ENCODE assay signal across 24 cellular contexts in the genomic region with DNA sequence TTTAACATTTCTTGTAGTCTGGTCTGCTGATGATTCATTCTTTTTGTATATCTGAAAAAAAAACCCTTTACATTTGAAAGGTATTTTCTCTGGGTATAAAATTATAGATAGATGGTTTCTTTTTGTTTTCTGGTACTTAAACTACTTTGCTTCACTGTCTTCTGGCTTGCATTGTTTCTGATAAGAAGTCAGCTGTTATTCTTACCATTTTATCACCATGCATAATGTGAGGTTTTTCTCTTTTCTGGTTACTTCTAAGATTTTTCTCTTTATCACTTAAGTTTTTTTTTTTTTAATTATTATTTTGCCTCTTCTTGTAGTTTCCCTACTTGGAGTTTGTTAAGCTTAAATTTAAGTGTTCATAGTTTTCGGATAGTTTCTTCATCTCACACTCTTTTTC.
"Had no signal": no experiment of that assay in that cellular context is flagged by ENCODE, and none has a peak within 500 bp of the region (broad histone marks: within the 10 kb centered on the region; RNA-seq: fewer than 3 reads in every experiment).

No MANE protein-coding gene starts in this region.

- H3K4me3 ChIP-seq: PC-9, Peyer's patch, SJCRH30 had no signal

- H3K9ac ChIP-seq: KMS-11 had no signal

- H3K27me3 ChIP-seq: Peyer's patch, SJCRH30 had no signal

- H3K4me1 ChIP-seq: Peyer's patch, SJCRH30 had no signal

- H3K27ac ChIP-seq: KMS-11, PC-9, Peyer's patch, SJCRH30 had no signal

- ATAC-seq: Right ventricle myocardium inferior, SK-N-SH treated with all-trans-retinoic acid at 6 μM for 48 hours had no signal

- H2AFZ ChIP-seq: PC-9 had no signal

- H3K4me2 ChIP-seq: KMS-11, PC-9 had no signal

- H3K9me3 ChIP-seq: Peyer's patch had no signal

- DNase-seq: IMR-90, Kasumi-1, MM.1S, MV-4-11, NCI-H1048, NCI-H1105, NCI-H1417, NCI-H1436 treated with DMSO at 0.1 percent for 48 hours, NCI-H1694, NCI-H1930, NCI-H2081, NCI-H2107, NCI-H2227 treated with DMSO at 0.1 percent for 48 hours, NCI-H510A, NCI-H524 treated with DMSO at 0.1 percent for 48 hours, NCI-H69, NCI-H774, PC-9, Peyer's patch, SHP77 treated with DMSO at 0.1 percent for 48 hours, SJCRH30 had no signal
